9 cellular contexts compared by ENCODE assay signal in the genomic region with DNA sequence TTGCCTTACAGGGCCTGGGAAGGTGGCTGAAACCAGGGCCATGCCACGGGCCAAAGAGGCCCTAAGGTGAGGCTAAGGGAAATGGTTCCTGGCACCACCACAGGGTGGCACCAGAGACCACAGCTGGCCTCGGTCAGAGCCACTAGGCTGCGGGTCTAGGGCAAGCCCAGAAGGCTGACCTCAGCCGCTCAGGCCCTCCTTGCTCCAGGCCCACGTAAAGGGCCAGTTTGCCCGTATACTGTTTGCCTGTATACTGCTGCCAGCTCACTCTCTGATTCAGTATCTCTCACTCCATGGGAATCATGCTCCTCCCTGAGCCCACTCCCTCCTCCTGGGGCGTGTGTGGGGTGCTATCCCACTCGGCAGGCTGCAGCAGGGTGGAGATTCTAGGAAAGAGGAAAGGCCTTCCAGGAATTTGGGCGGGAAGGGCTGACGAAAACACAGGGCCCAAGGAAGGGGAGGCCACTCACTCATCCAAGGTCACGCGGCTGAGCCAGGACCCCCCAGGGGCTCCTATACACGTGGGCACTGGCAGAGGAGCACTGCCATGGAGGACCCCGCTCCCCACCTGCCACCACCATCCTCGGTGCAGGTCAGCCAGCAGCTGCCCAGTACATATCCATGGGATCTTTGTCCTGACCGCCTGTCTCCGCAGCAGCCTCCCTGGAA.
A peak's percentile ranks its signal among the peaks of the same experiment; 100 is the strongest.
DNase-seq lines count a peak whose midpoint lies in the region; ATAC-seq and TF ChIP-seq lines count a peak whose summit lies in the region.
"Had no signal": no experiment of that assay in that cellular context is flagged by ENCODE, and none has a peak within 500 bp of the region (broad histone marks: within the 10 kb centered on the region; RNA-seq: fewer than 3 reads in every experiment).

No MANE protein-coding gene starts in this region.

- H3K27me3 ChIP-seq in layer of hippocampus (ENCODE audit: control insufficient read depth, insufficient read depth, low read length), result no peaks in the 10 kb centered on the region
- H3K27me3 ChIP-seq: BLaER1 treated with 17β-estradiol and CSF1 and Interleukin-3, amounts not matched to agents 10 nM and 100 nM had no signal

- no peak overlapping the region for H3K4me3 ChIP-seq in coronary artery
- H3K4me3 ChIP-seq: BLaER1 treated with 17β-estradiol and CSF1 and Interleukin-3, amounts not matched to agents 10 nM and 100 nM had no signal

- H3K27ac ChIP-seq in coronary artery (no peak overlapping the region), layer of hippocampus (ENCODE audit: low read depth, low read length) (peak overlapping the region; percentile 35)
- H3K27ac ChIP-seq: BLaER1 treated with 17β-estradiol and CSF1 and Interleukin-3, amounts not matched to agents 10 nM and 100 nM had no signal

- ATAC-seq in HG02571 (IDR thresholded peaks at IDR 0.05; ENCODE audit: unreplicated experiment), result peak; percentile 82

- peak; percentile 88 for TF ChIP-seq CTCF in coronary artery (IDR thresholded peaks at IDR 0.05)

- DNase-seq in NCI-H1417 (lab: John Stamatoyannopoulos, UW) (peak; percentile 63 to 83 (median 66)), NCI-H1417 treated with DMSO at 0.1 percent for 48 hours (lab: John Stamatoyannopoulos, UW) (no peak), NCI-H2029 treated with DMSO at 0.1 percent for 48 hours (lab: John Stamatoyannopoulos, UW) (peak; percentile 7), coronary artery (ENCODE audit: low spot score) (no peak)
- DNase-seq in activated CD4-positive, alpha-beta T cell treated with anti-CD3 and anti-CD28 coated beads for 4 hours, result peak; percentile 36 to 55
- peak; percentile 63 to 65 for DNase-seq in stimulated activated CD4-positive, alpha-beta T cell treated with anti-CD3 and anti-CD28 coated beads, Interleukin-2, amount 100 ng/mL, for 48 hours

Comparison
In these comparisons a context has a peak if more than half of its experiments do, and no peak if none do; other contexts are left out.
1. DNase-seq: peak in NCI-H1417 (3 of 3), NCI-H2029 treated with DMSO at 0.1 percent for 48 hours (single experiment), activated CD4-positive, alpha-beta T cell treated with anti-CD3 and anti-CD28 coated beads for 4 hours (2 of 2) and stimulated activated CD4-positive, alpha-beta T cell treated with anti-CD3 and anti-CD28 coated beads, Interleukin-2, amount 100 ng/mL, for 48 hours (2 of 2); none in NCI-H1417 treated with DMSO at 0.1 percent for 48 hours (single experiment) and coronary artery (single experiment).